ENCODE assay signal across 11 cellular contexts in the genomic region with DNA sequence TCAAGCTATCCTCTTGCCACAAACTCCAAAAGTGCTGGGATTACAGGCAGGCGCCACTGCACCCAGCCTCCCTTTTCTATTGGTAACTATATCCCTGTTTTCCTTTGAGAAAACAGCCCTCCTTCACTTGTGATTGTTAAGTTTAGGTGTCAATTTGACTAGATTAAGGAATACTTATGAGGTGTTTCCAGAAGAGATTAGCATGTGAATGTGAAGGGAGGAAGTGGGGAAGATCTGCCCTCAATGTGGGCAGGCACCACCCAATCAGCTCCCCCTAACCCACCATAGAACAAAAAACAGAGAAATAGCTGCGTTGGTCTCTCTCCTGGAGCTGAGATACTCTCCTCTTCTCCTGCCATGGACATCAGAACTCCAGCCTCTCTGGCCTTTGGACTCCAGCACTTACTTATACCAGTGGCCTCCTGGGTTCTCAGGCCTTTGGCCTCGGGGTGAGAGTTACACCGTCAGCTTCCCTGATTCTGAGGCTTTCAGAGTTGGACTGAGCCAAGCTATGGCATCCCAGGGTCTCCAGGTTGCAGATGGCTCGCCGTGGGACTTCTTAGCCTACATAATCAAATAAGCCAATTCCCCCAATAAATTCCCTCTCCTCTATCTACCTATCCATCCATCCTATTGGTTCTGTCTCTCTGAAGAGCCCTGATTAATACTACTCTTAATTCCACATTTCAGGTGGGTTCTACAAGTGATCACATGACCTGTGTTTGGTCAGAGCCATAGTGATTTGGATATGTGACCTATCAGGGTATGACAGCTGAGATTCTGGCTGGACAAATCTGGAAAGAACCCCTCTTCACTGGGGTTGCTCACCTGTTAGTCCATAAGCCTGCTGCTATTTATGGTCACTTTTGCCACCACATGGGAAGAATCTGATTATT. TPM values are rescaled to one million over a fixed set of nuclear protein-coding genes. Genes with fewer than 3 reads are reported as not detected.
A peak's percentile ranks its signal among the peaks of the same experiment; 100 is the strongest.
DNase-seq lines count a peak whose midpoint lies in the region; ATAC-seq and TF ChIP-seq lines count a peak whose summit lies in the region.
"Had no signal": no experiment of that assay in that cellular context is flagged by ENCODE, and none has a peak within 500 bp of the region (broad histone marks: within the 10 kb centered on the region; RNA-seq: fewer than 3 reads in every experiment).

No MANE protein-coding gene starts in this region.

- H3K9me2 ChIP-seq in HCT116 (ENCODE audit: insufficient read depth) = no peaks in the 10 kb centered on the region

- peaks cover 20% of the 10 kb centered on the region for H3K4me1 ChIP-seq in CD8-positive, alpha-beta T cell (ENCODE audit: insufficient read depth, low read length)
- H3K4me1 ChIP-seq in HCT116 (ENCODE audit: control insufficient read depth in 1 of 2, insufficient read depth in 2 of 2, low read length in 2 of 2) (peaks cover 2 to 32% of the 10 kb centered on the region in 2 experiments), mucosa of descending colon (ENCODE audit: low read depth) (peaks cover 10% of the 10 kb centered on the region)

- no peaks in the 10 kb centered on the region for H3K36me3 Mint-ChIP-seq in CD8-positive, alpha-beta T cell
- H3K36me3 Mint-ChIP-seq in activated naive CD8-positive, alpha-beta T cell treated with anti-CD3 and anti-CD28 coated beads, Interleukin-2, amount 10 ng/mL, durations not matched to agents 7 days and 5 days = no peaks in the 10 kb centered on the region

- no peaks in the 10 kb centered on the region for H3K27me3 ChIP-seq in CD8-positive, alpha-beta T cell (ENCODE audit: insufficient read depth, low read length)
- H3K27me3 ChIP-seq in HCT116 (ENCODE audit: insufficient read depth, low read length) = no peaks in the 10 kb centered on the region
- H3K27me3 ChIP-seq: cardiac muscle cell had no signal

- intact Hi-C loops in CD8-positive, alpha-beta T cell (cut with DNase I, micrococcal nuclease) = loop anchor here in 1 of 2 experiments (5.0 kb wide), 1 partner anchor 43 kb away; no protein-coding TSS in a partner anchor
- intact Hi-C loops in HCT116 (cut with micrococcal nuclease) = no loop called here
- intact Hi-C loops in mucosa of descending colon (cut with DNase I, micrococcal nuclease) = no loop called here

- no peak for DNase-seq in CD8-positive, alpha-beta T cell
- DNase-seq in HCT116 (ENCODE audit: low read depth, low spot score) = no peak
- DNase-seq in activated naive CD8-positive, alpha-beta T cell treated with anti-CD3 and anti-CD28 coated beads, Interleukin-2, amount 10 ng/mL, durations not matched to agents 7 days and 5 days = no peak
- peak in 1 of 3 donors; percentile 27 for DNase-seq in mucosa of descending colon
- no peak for DNase-seq in pons (ENCODE audit: low spot score)
- DNase-seq in amygdala (lab: John Stamatoyannopoulos, UW) = no peak
- DNase-seq: KBM-7, NCI-H187 had no signal

- TF ChIP-seq RAD21 in HCT116 (IDR thresholded peaks at IDR 0.05; ENCODE audit: low read depth) = no peak

- peak overlapping the region; percentile 62 for H3K27ac Mint-ChIP-seq in CD8-positive, alpha-beta T cell
- peak overlapping the region; percentile 28 for H3K27ac Mint-ChIP-seq in activated naive CD8-positive, alpha-beta T cell treated with anti-CD3 and anti-CD28 coated beads, Interleukin-2, amount 10 ng/mL, durations not matched to agents 7 days and 5 days

- POLR2A ChIA-PET in CD8-positive, alpha-beta T cell (lab: Charles Lee) = interaction anchor here (3.1 kb wide), 1 partner anchor 12 kb away, joined by 28 read pairs; a partner anchor contains a TSS
- POLR2A ChIA-PET in HCT116 (lab: Charles Lee) = interaction anchor here (0.7 kb wide), 1 partner anchor 12 kb away, joined by 3 read pairs; a partner anchor contains a TSS
- POLR2A ChIA-PET in activated naive CD8-positive, alpha-beta T cell treated with anti-CD3 and anti-CD28 coated beads, Interleukin-2, amount 10 ng/mL, durations not matched to agents 7 days and 5 days (lab: Charles Lee) = interaction anchor here (0.5 to 1.8 kb wide), 5 partner anchors 12 to 279 kb away, joined by 3 to 9 read pairs (median 3); a partner anchor contains a TSS

- RAD21 ChIA-PET in HCT116 (lab: Charles Lee; ENCODE audit: low non-redundant PET in 1 of 2, low total read pairs in 2 of 2, uncharacterized antibody in 2 of 2, unreplicated experiment in 2 of 2) = no interaction called here

- CTCF ChIA-PET in CD8-positive, alpha-beta T cell (lab: Charles Lee) = interaction anchor here (0.6 to 19.6 kb wide), 5 partner anchors 8 to 178 kb away, joined by 3 to 672 read pairs (median 3); no protein-coding TSS in a partner anchor
- CTCF ChIA-PET in HCT116 (lab: Charles Lee) = no interaction called here

- H3K4me3 ChIP-seq in CD8-positive, alpha-beta T cell (ENCODE audit: low read depth, low read length) = peak overlapping the region; percentile 30
- H3K4me3 ChIP-seq in HCT116 (replicated peaks in 1 of 2; ENCODE audit: low read depth in 1 of 2, low read length in 2 of 2) (no peak overlapping the region), mucosa of descending colon (no peak overlapping the region)
- H3K4me3 ChIP-seq: cardiac muscle cell had no signal

- peak; percentile 46 for ATAC-seq in CD8-positive, alpha-beta T cell
- no peak for ATAC-seq in HCT116
- peak; percentile 58 for ATAC-seq in activated naive CD8-positive, alpha-beta T cell treated with anti-CD3 and anti-CD28 coated beads, Interleukin-2, amount 10 ng/mL, durations not matched to agents 7 days and 5 days (ENCODE audit: low read depth)
- ATAC-seq in mucosa of descending colon = peak; percentile 33
- ATAC-seq in HG02885 (IDR thresholded peaks at IDR 0.05; ENCODE audit: poor library complexity, unreplicated experiment) = no peak
- ATAC-seq in GM21529 (IDR thresholded peaks at IDR 0.05; ENCODE audit: unreplicated experiment) = no peak

- no peak for TF ChIP-seq POLR2A in HCT116 (IDR thresholded peaks at IDR 0.05; ENCODE audit: borderline replicate concordance, extremely low read depth, insufficient read depth, insufficient read length)

- H3K79me2 ChIP-seq in HCT116 (ENCODE audit: insufficient read depth, low read length) = peaks cover 9% of the 10 kb centered on the region; the same call in 1 of the 2 replicates

- H2AFZ ChIP-seq in HCT116 (ENCODE audit: low read depth, low read length, poor library complexity, severe bottlenecking) = no peak overlapping the region

- H3K4me2 ChIP-seq in HCT116 (ENCODE audit: low read length) = peak overlapping the region; percentile 46; the same call in 1 of the 2 replicates

- no peaks in the 10 kb centered on the region for H3K9me3 Mint-ChIP-seq in CD8-positive, alpha-beta T cell
- peaks cover 2% of the 10 kb centered on the region for H3K9me3 Mint-ChIP-seq in activated naive CD8-positive, alpha-beta T cell treated with anti-CD3 and anti-CD28 coated beads, Interleukin-2, amount 10 ng/mL, durations not matched to agents 7 days and 5 days

- no peaks in the 10 kb centered on the region for H3K27me3 Mint-ChIP-seq in CD8-positive, alpha-beta T cell (ENCODE audit: low read depth)
- H3K27me3 Mint-ChIP-seq in activated naive CD8-positive, alpha-beta T cell treated with anti-CD3 and anti-CD28 coated beads, Interleukin-2, amount 10 ng/mL, durations not matched to agents 7 days and 5 days = no peaks in the 10 kb centered on the region

- peaks cover 10% of the 10 kb centered on the region for H3K4me1 Mint-ChIP-seq in CD8-positive, alpha-beta T cell (ENCODE audit: low read depth)
- peaks cover 23% of the 10 kb centered on the region for H3K4me1 Mint-ChIP-seq in activated naive CD8-positive, alpha-beta T cell treated with anti-CD3 and anti-CD28 coated beads, Interleukin-2, amount 10 ng/mL, durations not matched to agents 7 days and 5 days

- no peaks in the 10 kb centered on the region for H3K9me3 ChIP-seq in CD8-positive, alpha-beta T cell (ENCODE audit: low read length)
- H3K9me3 ChIP-seq in HCT116 (ENCODE audit: control insufficient read depth in 1 of 2, insufficient read depth in 1 of 2, low read depth in 1 of 2, low read length in 2 of 2) (no peaks in the 10 kb centered on the region), mucosa of descending colon (no peaks in the 10 kb centered on the region)

- no peaks in the 10 kb centered on the region for H4K20me1 ChIP-seq in HCT116 (ENCODE audit: insufficient read depth)

- H3K36me3 ChIP-seq in CD8-positive, alpha-beta T cell (ENCODE audit: insufficient read depth, low read length) = no peaks in the 10 kb centered on the region
- H3K36me3 ChIP-seq in HCT116 (ENCODE audit: control insufficient read depth in 1 of 2, insufficient read depth in 2 of 2, low read length in 2 of 2) = peaks cover 4 to 15% of the 10 kb centered on the region in 2 experiments; a peak in 2 of 4 replicates
- no peaks in the 10 kb centered on the region for H3K36me3 ChIP-seq in mucosa of descending colon (ENCODE audit: low read depth)
- H3K36me3 ChIP-seq: cardiac muscle cell had no signal

- BruUV-seq in HCT116 (replicated peaks; lab: Mats Ljungman, UMichigan) = no TSS peak

- no peak overlapping the region for H3K27ac ChIP-seq in CD8-positive, alpha-beta T cell (ENCODE audit: low read depth, low read length)
- no peak overlapping the region for H3K27ac ChIP-seq in HCT116 (ENCODE audit: low read depth, low read length)
- H3K27ac ChIP-seq: cardiac muscle cell had no signal

- no peak for TF ChIP-seq CTCF in CD8-positive, alpha-beta T cell (IDR thresholded peaks at IDR 0.05)
- TF ChIP-seq CTCF in HCT116 (IDR thresholded peaks at IDR 0.05 in 2 of 3, conservative IDR thresholded peaks at IDR 0.05 in 1 of 3; ENCODE audit: borderline replicate concordance in 1 of 3, insufficient read depth in 1 of 3, low read depth in 2 of 3, low read length in 2 of 3) (no peak), mucosa of descending colon (IDR thresholded peaks at IDR 0.05) (no peak)

- no peak overlapping the region for H3K9ac ChIP-seq in HCT116 (ENCODE audit: low read length)

- H3K4me3 Mint-ChIP-seq in CD8-positive, alpha-beta T cell = peak overlapping the region; percentile 39
- H3K4me3 Mint-ChIP-seq in activated naive CD8-positive, alpha-beta T cell treated with anti-CD3 and anti-CD28 coated beads, Interleukin-2, amount 10 ng/mL, durations not matched to agents 7 days and 5 days = peak overlapping the region; percentile 60

RNA-seq across cellular contexts. Expression of a gene that starts 12.0 kb away (rescaled TPM):
- total RNA-seq in CD8-positive, alpha-beta T cell = 100 to 1,000 TPM; 338 to 343 TPM
- total RNA-seq in HCT116 (2021; ENCODE audit: unreplicated experiment) = 61.0 TPM
- polyA plus RNA-seq in HCT116 (2012) = 38.0 and 39.4 TPM in 2 replicates
- 100 to 1,000 TPM; 128 to 131 TPM for total RNA-seq in activated naive CD8-positive, alpha-beta T cell treated with anti-CD3 and anti-CD28 coated beads, Interleukin-2, amount 10 ng/mL, durations not matched to agents 7 days and 5 days
- total RNA-seq in mucosa of descending colon = 100 to 1,000 TPM; 158 to 230 (median 227) TPM

RNA-seq across cellular contexts. Expression of a gene that starts 22.9 kb away (rescaled TPM):
- not detected for total RNA-seq in CD8-positive, alpha-beta T cell
- total RNA-seq in HCT116 (2021; ENCODE audit: unreplicated experiment) (79.7 TPM), mucosa of descending colon (100 to 1,000 TPM in 1 of 3 donors, 10 to 100 TPM in 2; 19.3 to 246 (median 52.4) TPM)
- polyA plus RNA-seq in HCT116 (2012) = 52.0 and 53.3 TPM in 2 replicates
- total RNA-seq in activated naive CD8-positive, alpha-beta T cell treated with anti-CD3 and anti-CD28 coated beads, Interleukin-2, amount 10 ng/mL, durations not matched to agents 7 days and 5 days = 1 to 10 TPM; 5.1 to 5.3 TPM

RNA-seq across cellular contexts. Expression of a gene that starts 58.5 kb away (rescaled TPM):
- 1 to 10 TPM; 8.3 to 9.0 TPM for total RNA-seq in CD8-positive, alpha-beta T cell
- total RNA-seq in HCT116 (2021; ENCODE audit: unreplicated experiment) (65.2 TPM), mucosa of descending colon (100 to 1,000 TPM in 1 of 3 donors, 10 to 100 TPM in 2; 88.5 to 105 (median 95.6) TPM)
- polyA plus RNA-seq in HCT116 (2012) = 45.1 and 45.5 TPM in 2 replicates
- 1 to 10 TPM; 8.1 TPM for total RNA-seq in activated naive CD8-positive, alpha-beta T cell treated with anti-CD3 and anti-CD28 coated beads, Interleukin-2, amount 10 ng/mL, durations not matched to agents 7 days and 5 days

Comparison
In these comparisons a context has a peak if more than half of its experiments do, and no peak if none do; other contexts are left out.
1. ATAC-seq: peak in CD8-positive, alpha-beta T cell (single experiment), activated naive CD8-positive, alpha-beta T cell treated with anti-CD3 and anti-CD28 coated beads, Interleukin-2, amount 10 ng/mL, durations not matched to agents 7 days and 5 days (single experiment) and mucosa of descending colon (single experiment); none in HCT116 (single experiment), HG02885 (single experiment) and GM21529 (single experiment).
2. RNA of a gene that starts 22.9 kb away (total RNA-seq): 79.7 TPM in HCT116 (single experiment), 19.3 to 246 TPM in mucosa of descending colon and 5.1 to 5.3 TPM in activated naive CD8-positive, alpha-beta T cell treated with anti-CD3 and anti-CD28 coated beads, Interleukin-2, amount 10 ng/mL, durations not matched to agents 7 days and 5 days; not detected in CD8-positive, alpha-beta T cell; every median in the first group is over 4 times any median in the second.